ENCODE assay signal across 8 cellular contexts in the genomic region with DNA sequence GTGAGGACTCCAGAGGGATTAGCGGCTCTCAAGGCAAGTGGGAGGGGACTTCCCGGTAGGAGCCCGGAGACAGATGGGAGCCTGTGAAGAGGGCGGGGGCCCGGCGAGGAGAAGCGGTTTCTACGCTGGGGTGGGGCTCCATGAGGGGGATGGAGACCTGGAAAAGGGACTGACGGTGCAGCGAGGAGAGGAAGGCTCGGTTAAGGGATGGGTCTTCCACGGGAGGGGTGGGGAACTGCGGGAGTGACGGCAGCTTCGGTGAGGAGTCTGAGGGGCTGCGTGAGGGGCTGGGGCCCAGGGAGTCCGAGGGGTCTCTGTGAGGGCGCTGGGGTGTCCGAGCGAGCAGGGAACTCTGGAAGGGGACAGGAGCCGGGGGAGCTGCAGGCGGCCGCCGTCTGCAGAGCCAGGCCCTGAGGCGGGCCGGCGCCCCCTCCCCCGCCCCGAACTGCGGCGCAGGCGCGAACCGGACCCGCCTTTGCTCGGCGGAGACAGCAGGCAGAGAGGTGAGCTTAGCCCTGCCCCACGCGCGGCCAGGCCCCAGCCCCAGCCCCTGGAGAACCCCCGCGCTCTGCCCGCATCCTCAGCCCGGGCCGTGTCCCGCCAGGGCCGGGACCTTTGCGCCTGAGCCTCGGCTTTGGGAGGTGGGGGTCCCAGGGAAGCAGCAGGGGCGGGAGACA.
DNase-seq lines count a peak whose midpoint lies in the region; ATAC-seq and TF ChIP-seq lines count a peak whose summit lies in the region.

A gene with protein sequence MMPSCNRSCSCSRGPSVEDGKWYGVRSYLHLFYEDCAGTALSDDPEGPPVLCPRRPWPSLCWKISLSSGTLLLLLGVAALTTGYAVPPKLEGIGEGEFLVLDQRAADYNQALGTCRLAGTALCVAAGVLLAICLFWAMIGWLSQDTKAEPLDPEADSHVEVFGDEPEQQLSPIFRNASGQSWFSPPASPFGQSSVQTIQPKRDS (plus strand): TSS at position 472 of the 677 bp plus-strand sequence. CDS start 2,533 bp downstream, outside the sequence.

- no peaks in the 10 kb centered on the region for H3K9me3 Mint-ChIP-seq in central memory CD8-positive, alpha-beta T cell

- peaks cover 5% of the 10 kb centered on the region for H3K36me3 Mint-ChIP-seq in central memory CD8-positive, alpha-beta T cell (ENCODE audit: insufficient read depth)

- peaks cover 8% of the 10 kb centered on the region; the same call in 1 of the 2 replicates for H3K36me3 ChIP-seq in HUES48 (ENCODE audit: control insufficient read depth, insufficient read depth, low read length)

- peaks cover 12% of the 10 kb centered on the region for H3K4me1 ChIP-seq in HUES48 (ENCODE audit: control insufficient read depth, insufficient read depth, low read length)

- H3K27me3 Mint-ChIP-seq in central memory CD8-positive, alpha-beta T cell, result no peaks in the 10 kb centered on the region

- peak within 1 kb of the TSS; percentile 94 for H3K27ac Mint-ChIP-seq in central memory CD8-positive, alpha-beta T cell (ENCODE audit: low read depth)

- no peaks in the 10 kb centered on the region for H3K9me3 ChIP-seq in HUES48 (ENCODE audit: control insufficient read depth, insufficient read depth, low read length)

- DNase-seq in AG08395 (ENCODE audit: low spot score) (peak; percentile 89), SHP77 (lab: John Stamatoyannopoulos, UW) (peak; percentile 68 to 87), inferior parietal cortex (ENCODE audit: extremely low spot score) (peak; percentile 48), skeletal muscle cell (ENCODE audit: low read depth) (no peak), cortex of kidney (lab: John Stamatoyannopoulos, UW) (no peak)
- no peak for DNase-seq in central memory CD8-positive, alpha-beta T cell (ENCODE audit: low spot score in 2 of 2)

- ATAC-seq in GM18505 (IDR thresholded peaks at IDR 0.05; ENCODE audit: unreplicated experiment), result peak; percentile 33
- ATAC-seq in central memory CD8-positive, alpha-beta T cell (replicated peaks; ENCODE audit: extremely low read depth, poor library complexity, severe bottlenecking), result no peak

- H3K27ac ChIP-seq in HUES48 (ENCODE audit: low read depth, low read length), result peak within 1 kb of the TSS; percentile 98

- H3K4me3 Mint-ChIP-seq in central memory CD8-positive, alpha-beta T cell, result peak within 1 kb of the TSS; percentile 88

- no peaks in the 10 kb centered on the region; the same call in 1 of the 2 replicates for H3K27me3 ChIP-seq in HUES48 (ENCODE audit: control insufficient read depth, insufficient read depth, low read length)

- H3K4me1 Mint-ChIP-seq in central memory CD8-positive, alpha-beta T cell, result peaks cover 16% of the 10 kb centered on the region

- H3K9ac ChIP-seq in HUES48 (ENCODE audit: low read depth, low read length), result peak within 1 kb of the TSS; percentile 81

- peak; percentile 47 for TF ChIP-seq POLR2A in GM18505 (IDR thresholded peaks at IDR 0.05; ENCODE audit: borderline replicate concordance, extremely low read depth, insufficient read depth, insufficient read length)

- H3K4me3 ChIP-seq in HUES48 (ENCODE audit: low read depth, low read length) (peak within 1 kb of the TSS; percentile 83), skeletal muscle cell (ENCODE audit: low read depth, low read length) (peak within 1 kb of the TSS; percentile 69)

Comparison
In these comparisons a context has a peak if more than half of its experiments do, and no peak if none do; other contexts are left out.
1. DNase-seq: peak in AG08395 (single experiment), SHP77 (2 of 2) and inferior parietal cortex (single experiment); none in central memory CD8-positive, alpha-beta T cell (0 of 2), skeletal muscle cell (single experiment) and cortex of kidney (single experiment).